18 cellular contexts compared by ENCODE assay signal in the genomic region with DNA sequence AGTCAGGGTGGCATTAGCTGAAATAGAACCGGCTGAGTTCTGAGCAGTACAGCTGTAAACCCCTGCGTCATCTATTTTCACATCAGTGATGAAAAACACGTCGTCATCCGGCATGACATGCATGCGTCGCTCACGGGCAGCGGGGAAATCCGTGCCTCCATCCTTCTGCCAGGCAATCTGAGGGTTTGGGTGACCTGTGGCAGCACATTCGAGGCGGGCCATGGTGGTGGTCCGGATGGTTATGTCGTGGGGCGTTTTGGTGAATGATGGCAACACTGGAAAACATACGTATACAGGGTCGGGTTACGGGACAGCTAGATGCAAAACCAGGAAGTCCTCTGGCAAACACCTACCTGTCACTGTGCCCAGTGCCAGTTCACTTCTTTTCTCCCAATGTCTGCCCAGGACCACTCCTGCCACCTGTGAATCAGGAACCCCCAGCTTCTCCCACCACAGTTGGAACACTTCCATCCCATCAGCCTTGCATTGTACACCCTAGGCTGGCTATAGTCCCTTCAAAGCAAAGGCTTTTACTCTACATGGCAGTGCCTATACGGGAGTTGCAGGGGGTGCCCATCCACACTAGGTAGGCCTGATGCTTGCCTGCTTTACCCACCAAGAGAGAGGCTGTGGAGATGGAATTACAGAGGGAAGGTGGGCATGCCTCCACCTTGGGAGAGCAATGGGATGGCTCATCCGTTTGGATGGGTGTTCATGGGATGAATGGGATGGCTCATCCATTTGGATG.
DNase-seq lines count a peak whose midpoint lies in the region; ATAC-seq and TF ChIP-seq lines count a peak whose summit lies in the region.
"Had no signal": no experiment of that assay in that cellular context is flagged by ENCODE, and none has a peak within 500 bp of the region (broad histone marks: within the 10 kb centered on the region; RNA-seq: fewer than 3 reads in every experiment).

No MANE protein-coding gene starts in this region.

- CTCF ChIA-PET in activated B cell treated with CpG ODN at 0.5 μM for 24 hours (lab: Charles Lee) (interaction anchor here (1.2 kb wide), 1 partner anchor 24 kb away, joined by 5 read pairs; no protein-coding TSS in a partner anchor), A673 (lab: Charles Lee) (no interaction called here)

- intact Hi-C loops in activated B cell treated with CpG ODN at 0.5 μM for 24 hours (cut with micrococcal nuclease) (loop anchor here (10.0 kb wide), 1 partner anchor 1271 kb away; a partner anchor contains a TSS), A673 (cut with micrococcal nuclease; ENCODE audit: unreplicated experiment) (no loop called here)

- H3K4me3 Mint-ChIP-seq in activated T-cell treated with anti-CD3 and anti-CD28 coated beads, Interleukin-2, amount 50 U/mL, for 72 hours = no peak overlapping the region
- H3K4me3 Mint-ChIP-seq in activated B cell treated with CpG ODN at 0.5 μM for 24 hours (no peak overlapping the region), endothelial cell (ENCODE audit: unreplicated experiment) (peak overlapping the region; percentile 60)
- H3K4me3 Mint-ChIP-seq: CD14-positive monocyte, HFFc6 had no signal

- no peaks in the 10 kb centered on the region for H3K27me3 Mint-ChIP-seq in activated T-cell treated with anti-CD3 and anti-CD28 coated beads, Interleukin-2, amount 50 U/mL, for 72 hours (ENCODE audit: low read depth)
- H3K27me3 Mint-ChIP-seq in activated B cell treated with CpG ODN at 0.5 μM for 24 hours (no peaks in the 10 kb centered on the region), endothelial cell (ENCODE audit: unreplicated experiment) (peaks cover 13% of the 10 kb centered on the region)

- peaks cover 12% of the 10 kb centered on the region for H3K4me1 ChIP-seq in SJCRH30
- H3K4me1 ChIP-seq in A673 (ENCODE audit: insufficient read depth, low read length, poor library complexity, severe bottlenecking) = no peaks in the 10 kb centered on the region
- H3K4me1 ChIP-seq: A549 had no signal

- peaks cover 6% of the 10 kb centered on the region for H3K4me1 Mint-ChIP-seq in activated T-cell treated with anti-CD3 and anti-CD28 coated beads, Interleukin-2, amount 50 U/mL, for 72 hours (ENCODE audit: low read depth)
- H3K4me1 Mint-ChIP-seq in activated B cell treated with CpG ODN at 0.5 μM for 24 hours (peaks cover 38% of the 10 kb centered on the region), endothelial cell (ENCODE audit: unreplicated experiment) (no peaks in the 10 kb centered on the region)

- peaks cover 2 to 5% of the 10 kb centered on the region in 2 donors for H3K9me3 Mint-ChIP-seq in activated T-cell treated with anti-CD3 and anti-CD28 coated beads, Interleukin-2, amount 50 U/mL, for 72 hours
- H3K9me3 Mint-ChIP-seq in activated B cell treated with CpG ODN at 0.5 μM for 24 hours (no peaks in the 10 kb centered on the region), endothelial cell (ENCODE audit: unreplicated experiment) (no peaks in the 10 kb centered on the region)
- H3K9me3 Mint-ChIP-seq: HFFc6 had no signal

- H3K27ac Mint-ChIP-seq in activated T-cell treated with anti-CD3 and anti-CD28 coated beads, Interleukin-2, amount 50 U/mL, for 72 hours = peak overlapping the region; percentile 4
- H3K27ac Mint-ChIP-seq in activated B cell treated with CpG ODN at 0.5 μM for 24 hours (peak overlapping the region; percentile 9), endothelial cell (ENCODE audit: unreplicated experiment) (no peak overlapping the region)
- H3K27ac Mint-ChIP-seq: CD14-positive monocyte, HFFc6 had no signal

- no TSS peak for BruUV-seq in A673 (replicated peaks; lab: Mats Ljungman, UMichigan)

- TF ChIP-seq CTCF in activated B cell treated with CpG ODN at 0.5 μM for 24 hours (IDR thresholded peaks at IDR 0.05) (no peak), endothelial cell (IDR thresholded peaks at IDR 0.05; ENCODE audit: unreplicated experiment) (no peak), A673 (conservative IDR thresholded peaks at IDR 0.05; ENCODE audit: low read depth, low read length) (no peak)

- no peak for DNase-seq in activated T-cell treated with anti-CD3 and anti-CD28 coated beads, Interleukin-2, amount 50 U/mL, for 72 hours
- DNase-seq in activated T-cell treated with anti-CD3 and anti-CD28 coated beads for 4 hours (no peak), activated B cell treated with CpG ODN at 0.5 μM for 24 hours (no peak), endothelial cell (ENCODE audit: low spot score) (no peak), substantia nigra (lab: John Stamatoyannopoulos, UW) (no peak), T-helper 1 cell (no peak), SJCRH30 (no peak), A673 (ENCODE audit: low spot score) (no peak)
- DNase-seq: GF-D8, GOT3, HFFc6, NCI-H1417 treated with DMSO at 0.1 percent for 48 hours, NCI-H2029 treated with DMSO at 0.1 percent for 48 hours, NCI-H510A treated with DMSO at 0.1 percent for 48 hours had no signal

- H3K9me3 ChIP-seq in SJCRH30 (replicated peaks) = no peaks in the 10 kb centered on the region
- H3K9me3 ChIP-seq in A673 (ENCODE audit: low read depth, low read length, poor library complexity, severe bottlenecking) = no peaks in the 10 kb centered on the region
- H3K9me3 ChIP-seq: A549 had no signal

- no peaks in the 10 kb centered on the region for H3K27me3 ChIP-seq in SJCRH30
- no peaks in the 10 kb centered on the region for H3K27me3 ChIP-seq in A673 (replicated peaks; ENCODE audit: insufficient read depth, low read depth, low read length, poor library complexity)

- H3K36me3 ChIP-seq in SJCRH30 = peaks cover 10% of the 10 kb centered on the region; the same call in 1 of the 2 replicates
- H3K36me3 ChIP-seq in A673 (ENCODE audit: insufficient read depth, low read length, poor library complexity, severe bottlenecking) = peaks cover 41% of the 10 kb centered on the region

- POLR2A ChIA-PET in activated B cell treated with CpG ODN at 0.5 μM for 24 hours (lab: Charles Lee) = interaction anchor here (1.3 kb wide), 2 partner anchors 10 to 23 kb away, joined by 3 to 5 read pairs; no protein-coding TSS in a partner anchor
- POLR2A ChIA-PET in A673 (lab: Charles Lee; ENCODE audit: low non-redundant PET) = no interaction called here

- peaks cover 22 to 44% of the 10 kb centered on the region in 2 donors for H3K36me3 Mint-ChIP-seq in activated T-cell treated with anti-CD3 and anti-CD28 coated beads, Interleukin-2, amount 50 U/mL, for 72 hours (ENCODE audit: insufficient read depth in 2 of 2)
- H3K36me3 Mint-ChIP-seq in activated B cell treated with CpG ODN at 0.5 μM for 24 hours (ENCODE audit: low read depth) = peaks cover 75% of the 10 kb centered on the region
- H3K36me3 Mint-ChIP-seq in endothelial cell (ENCODE audit: low read depth, unreplicated experiment) = peaks cover 46% of the 10 kb centered on the region

- ATAC-seq in activated T-cell treated with anti-CD3 and anti-CD28 coated beads, Interleukin-2, amount 50 U/mL, for 72 hours (replicated peaks in 1 of 2) = no peak
- ATAC-seq in activated B cell treated with CpG ODN at 0.5 μM for 24 hours (ENCODE audit: low read depth) = no peak
- ATAC-seq: A549, Panc1, Right ventricle myocardium inferior had no signal

- no peak overlapping the region for H3K4me3 ChIP-seq in SJCRH30
- no peak overlapping the region for H3K4me3 ChIP-seq in A673 (ENCODE audit: low read depth, low read length, poor library complexity, severe bottlenecking)
- H3K4me3 ChIP-seq: A549 had no signal

- H3K27ac ChIP-seq in substantia nigra (ENCODE audit: low read depth, low read length, poor library complexity, severe bottlenecking) = peak overlapping the region; percentile 8
- H3K27ac ChIP-seq in SJCRH30 = no peak overlapping the region
- no peak overlapping the region for H3K27ac ChIP-seq in A673 (ENCODE audit: low read depth, low read length, poor library complexity, severe bottlenecking)
- H3K27ac ChIP-seq: A549 had no signal
